Comparison of ENCODE assay signal across 10 cellular contexts in genomic region chr11:113664069-113664980, GRCh38. TPM values are rescaled to one million over a fixed set of nuclear protein-coding genes. Genes with fewer than 3 reads are reported as not detected.
DNase-seq lines count a peak whose midpoint lies in the region; ATAC-seq, FAIRE-seq and TF ChIP-seq lines count a peak whose summit lies in the region.
"Had no signal": no experiment of that assay in that cellular context is flagged by ENCODE, and none has a peak within 500 bp of the region (broad histone marks: within the 10 kb centered on the region; RNA-seq: fewer than 3 reads in every experiment).

No MANE protein-coding gene starts in this region.

- H3K27ac Mint-ChIP-seq in endodermal cell: no peak overlapping the region
- H3K27ac Mint-ChIP-seq: activated naive CD4-positive, alpha-beta T cell treated with anti-CD3 and anti-CD28 coated beads, Interleukin-2, amount 10 ng/mL, durations not matched to agents 7 days and 5 days had no signal

- no peak overlapping the region for H3K9ac ChIP-seq in endodermal cell (ENCODE audit: extremely low read depth, low read length, poor library complexity, severe bottlenecking)

- H3K27ac ChIP-seq in endodermal cell (ENCODE audit: low read depth, low read length): no peak overlapping the region
- no peak overlapping the region for H3K27ac ChIP-seq in psoas muscle

- peaks cover 34% of the 10 kb centered on the region for H3K9me3 Mint-ChIP-seq in endodermal cell
- H3K9me3 Mint-ChIP-seq: activated naive CD4-positive, alpha-beta T cell treated with anti-CD3 and anti-CD28 coated beads, Interleukin-2, amount 10 ng/mL, durations not matched to agents 7 days and 5 days had no signal

- H3K27me3 ChIP-seq in endodermal cell (ENCODE audit: control insufficient read depth, insufficient read depth, low read length, poor library complexity, severe bottlenecking) (no peaks in the 10 kb centered on the region), psoas muscle (ENCODE audit: insufficient read depth in 3 of 3, low read length in 2 of 3) (no peaks in the 10 kb centered on the region)

- peaks cover 18% of the 10 kb centered on the region for H3K4me1 Mint-ChIP-seq in endodermal cell
- H3K4me1 Mint-ChIP-seq: activated naive CD4-positive, alpha-beta T cell treated with anti-CD3 and anti-CD28 coated beads, Interleukin-2, amount 10 ng/mL, durations not matched to agents 7 days and 5 days had no signal

- TF ChIP-seq CTCF in endodermal cell (conservative IDR thresholded peaks at IDR 0.05) (no peak), psoas muscle (IDR thresholded peaks at IDR 0.05) (no peak)

- H3K4me1 ChIP-seq in endodermal cell (ENCODE audit: control insufficient read depth, insufficient read depth, low read length): peaks cover 3% of the 10 kb centered on the region
- peaks cover 6% of the 10 kb centered on the region for H3K4me1 ChIP-seq in psoas muscle

- peak; percentile 87 for FAIRE-seq in H54 (lab: Jason Lieb, UNC)

- H3K4me3 ChIP-seq in endodermal cell (ENCODE audit: low read length) (peak overlapping the region; percentile 56), psoas muscle (no peak overlapping the region)

- H3K27me3 Mint-ChIP-seq in endodermal cell (ENCODE audit: insufficient read depth): no peaks in the 10 kb centered on the region

- ATAC-seq in psoas muscle (peak in 3 of 4 donors; percentile 52 to 72 (median 68)), left ventricle myocardium superior (no peak)

- intact Hi-C loops in psoas muscle (cut with DNase I) (no loop called here), left ventricle myocardium superior (cut with micrococcal nuclease) (no loop called here)

- no peak for TF ChIP-seq POLR2A in H54 (IDR thresholded peaks at IDR 0.05; ENCODE audit: low read depth, low read length)

- no peak overlapping the region for H3K4me3 Mint-ChIP-seq in endodermal cell
- H3K4me3 Mint-ChIP-seq: activated naive CD4-positive, alpha-beta T cell treated with anti-CD3 and anti-CD28 coated beads, Interleukin-2, amount 10 ng/mL, durations not matched to agents 7 days and 5 days had no signal

- H3K36me3 ChIP-seq in endodermal cell (ENCODE audit: control insufficient read depth, insufficient read depth, low read length) (no peaks in the 10 kb centered on the region), psoas muscle (ENCODE audit: insufficient read depth in 1 of 2, low read depth in 1 of 2) (no peaks in the 10 kb centered on the region)

- peaks cover 30% of the 10 kb centered on the region for H3K9me3 ChIP-seq in endodermal cell (ENCODE audit: control insufficient read depth, low read length)
- H3K9me3 ChIP-seq in psoas muscle: peaks cover 24% of the 10 kb centered on the region

- WGBS in endodermal cell (ENCODE audit: insufficient coverage in 1 of 2, insufficient read length in 1 of 2), 2 experiments: 87 to 91% methylated on average over 2 to 9 of the region's 11 CpGs
- 51 to 62% (median 60%) methylated on average over 11 of the region's 11 CpGs for WGBS in psoas muscle, 3 donors

- H3K36me3 Mint-ChIP-seq in endodermal cell (ENCODE audit: low read depth): peaks cover 6% of the 10 kb centered on the region
- H3K36me3 Mint-ChIP-seq: activated naive CD4-positive, alpha-beta T cell treated with anti-CD3 and anti-CD28 coated beads, Interleukin-2, amount 10 ng/mL, durations not matched to agents 7 days and 5 days had no signal

- DNase-seq in H54 (ENCODE audit: insufficient read length, low spot score) (peak; percentile 35), NCI-H2196 treated with DMSO at 0.1 percent for 48 hours (lab: John Stamatoyannopoulos, UW; ENCODE audit: unreplicated experiment) (peak; percentile 10), endodermal cell (no peak), psoas muscle (no peak), inferior parietal cortex (ENCODE audit: extremely low spot score) (no peak), NCI-H2227 (lab: John Stamatoyannopoulos, UW; ENCODE audit: unreplicated experiment) (no peak), left ventricle myocardium superior (no peak)
- no peak for DNase-seq in effector CD8-positive, alpha-beta T cell (lab: John Stamatoyannopoulos, UW)
- DNase-seq: activated CD4-positive, CD25-positive, alpha-beta regulatory T cell; activated naive CD4-positive, alpha-beta T cell treated with anti-CD3 and anti-CD28 coated beads, Interleukin-2, amount 10 ng/mL, durations not matched to agents 7 days and 5 days had no signal

RNA-seq across cellular contexts. Expression of gene TMPRSS5, which starts 41.8 kb away (rescaled TPM):
- total RNA-seq in endodermal cell: 1 to 10 TPM; 1.0 to 1.2 TPM
- polyA plus RNA-seq in endodermal cell (2013, experiment 1 of 2): 2.9 TPM
- 2.3 TPM for polyA plus RNA-seq in endodermal cell (2013, experiment 2 of 2)
- 1 to 10 TPM in 2 of 4 donors, under 1 TPM in 2; 0.36 to 1.4 (median 0.79) TPM for total RNA-seq in psoas muscle
- 1 to 10 TPM in 1 of 3 donors, under 1 TPM in 2; 0.68 to 1.1 (median 0.73) TPM for polyA plus RNA-seq in psoas muscle
- total RNA-seq in left ventricle myocardium superior: 0.69 TPM

Comparison
In these comparisons a context has a peak if more than half of its experiments do, and no peak if none do; other contexts are left out.
1. DNase-seq: peak in H54 (single experiment) and NCI-H2196 treated with DMSO at 0.1 percent for 48 hours (single experiment); none in endodermal cell (single experiment), psoas muscle (0 of 2), inferior parietal cortex (single experiment), NCI-H2227 (single experiment), left ventricle myocardium superior (single experiment) and effector CD8-positive, alpha-beta T cell (single experiment).